Comparison of ENCODE assay signal across 8 cellular contexts in genomic region chr17:40219073-40219860, GRCh38. TPM values are rescaled to one million over a fixed set of nuclear protein-coding genes. Genes with fewer than 3 reads are reported as not detected.
DNase-seq lines count a peak whose midpoint lies in the region; ATAC-seq and TF ChIP-seq lines count a peak whose summit lies in the region.

TSS of gene WIPF2 (plus strand) at chr17:40219304. CDS start at chr17:40256460, 37,156 bp downstream.

- peak within 1 kb of the TSS; percentile 93 to 100 (median 99) for H3K27ac Mint-ChIP-seq in IgD-negative memory B cell

- peak within 1 kb of the TSS; percentile 92 to 93 for H3K27ac ChIP-seq in mucosa of rectum (ENCODE audit: low read depth in 2 of 2, low read length in 2 of 2)

- no peaks in the 10 kb centered on the region for H3K27me3 ChIP-seq in mucosa of rectum (ENCODE audit: control insufficient read depth in 2 of 2, insufficient read depth in 2 of 2, low read length in 2 of 2)

- H3K9me3 Mint-ChIP-seq in IgD-negative memory B cell: no peaks in the 10 kb centered on the region

- peaks cover 4% of the 10 kb centered on the region in 2 donors for H3K4me1 ChIP-seq in mucosa of rectum (ENCODE audit: control insufficient read depth in 2 of 2, insufficient read depth in 2 of 2, low read length in 2 of 2)

- peak; percentile 77 for ATAC-seq in GM21526 (IDR thresholded peaks at IDR 0.05; ENCODE audit: low FRiP score, unreplicated experiment)

- peak within 1 kb of the TSS; percentile 56 to 73 for H3K9ac ChIP-seq in mucosa of rectum (ENCODE audit: low read depth in 1 of 2, low read length in 2 of 2)

- peak; percentile 99 for DNase-seq in DMS 273 (lab: John Stamatoyannopoulos, UW; ENCODE audit: unreplicated experiment)
- DNase-seq in OCI-M2 (lab: John Stamatoyannopoulos, UW; ENCODE audit: unreplicated experiment): peak; percentile 56
- peak; percentile 95 for DNase-seq in activated T-cell treated with anti-CD3 and anti-CD28 coated beads for 4 hours
- DNase-seq in erythroblast (lab: John Stamatoyannopoulos, UW): peak; percentile 98 to 99
- DNase-seq in stimulated activated CD8-positive, alpha-beta memory T cell treated with anti-CD3 and anti-CD28 coated beads, Interleukin-4, amount 100 ng/mL, for 48 hours: peak; percentile 99

- H3K36me3 Mint-ChIP-seq in IgD-negative memory B cell: no peaks in the 10 kb centered on the region

- H3K9me3 ChIP-seq in mucosa of rectum (ENCODE audit: control insufficient read depth in 2 of 2, low read length in 2 of 2): no peaks in the 10 kb centered on the region

- peak within 1 kb of the TSS; percentile 85 to 87 for H3K4me3 ChIP-seq in mucosa of rectum (ENCODE audit: low read length in 2 of 2)

- peak; percentile 50 for TF ChIP-seq POLR2A in erythroblast (IDR thresholded peaks at IDR 0.05; ENCODE audit: low read length)

- no peaks in the 10 kb centered on the region for H3K36me3 ChIP-seq in mucosa of rectum (ENCODE audit: control insufficient read depth in 2 of 2, insufficient read depth in 2 of 2, low read length in 2 of 2)

- peak within 1 kb of the TSS; percentile 82 to 98 (median 95) for H3K4me3 Mint-ChIP-seq in IgD-negative memory B cell

- H3K4me1 Mint-ChIP-seq in IgD-negative memory B cell: peaks cover 9 to 26% (median 14%) of the 10 kb centered on the region in 3 donors

- no peaks in the 10 kb centered on the region for H3K27me3 Mint-ChIP-seq in IgD-negative memory B cell

RNA-seq across cellular contexts. Expression of gene WIPF2, which starts in this region (rescaled TPM):
- 11.4 TPM for polyA plus RNA-seq in IgD-negative memory B cell

Comparison
In these comparisons a context has a peak if more than half of its experiments do, and no peak if none do; other contexts are left out.
1. Peak in every context shown above with its lines: DNase-seq, ATAC-seq, H3K4me3 ChIP-seq and H3K27ac ChIP-seq.